In the genomic region with DNA sequence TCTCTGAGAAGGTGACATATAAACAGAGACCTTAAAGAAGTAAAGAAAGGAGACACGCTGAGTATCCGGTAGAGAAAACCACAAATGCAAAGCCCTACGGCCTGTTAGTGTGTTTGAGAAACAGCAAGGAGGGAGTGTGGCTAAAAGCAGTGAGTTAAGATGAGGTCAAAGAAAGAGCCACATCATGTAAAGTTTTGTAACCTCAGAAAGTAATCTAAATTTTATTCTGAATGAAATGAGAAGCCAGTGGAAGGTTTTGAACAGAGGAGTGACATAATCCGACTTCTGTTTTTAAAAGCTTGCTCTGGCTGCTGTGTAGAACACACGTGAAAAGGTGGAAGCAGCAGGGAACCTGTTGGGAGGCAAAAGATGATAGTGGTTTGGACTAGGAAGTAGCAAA, we compare ENCODE assay signal across 10 cellular contexts. TPM values are rescaled to one million over a fixed set of nuclear protein-coding genes. Genes with fewer than 3 reads are reported as not detected.
A peak's percentile ranks its signal among the peaks of the same experiment; 100 is the strongest.
DNase-seq lines count a peak whose midpoint lies in the region; ATAC-seq, FAIRE-seq and TF ChIP-seq lines count a peak whose summit lies in the region.
"Had no signal": no experiment of that assay in that cellular context is flagged by ENCODE, and none has a peak within 500 bp of the region (broad histone marks: within the 10 kb centered on the region; RNA-seq: fewer than 3 reads in every experiment).

No MANE protein-coding gene starts in this region.

- peaks cover 25% of the 10 kb centered on the region for H3K36me3 ChIP-seq in endodermal cell (ENCODE audit: control insufficient read depth, insufficient read depth, low read length)

- H3K27me3 ChIP-seq in endodermal cell (ENCODE audit: control insufficient read depth, insufficient read depth, low read length, poor library complexity, severe bottlenecking) = no peaks in the 10 kb centered on the region

- H3K4me3 Mint-ChIP-seq in endodermal cell = no peak overlapping the region

- no peaks in the 10 kb centered on the region for H3K27me3 Mint-ChIP-seq in endodermal cell (ENCODE audit: insufficient read depth)

- peak; percentile 80 for FAIRE-seq in GM18507 (lab: Jason Lieb, UNC)

- H3K27ac ChIP-seq in endodermal cell (ENCODE audit: low read depth, low read length) = no peak overlapping the region

- H3K9me3 Mint-ChIP-seq in endodermal cell = no peaks in the 10 kb centered on the region

- no peak overlapping the region for H3K4me3 ChIP-seq in endodermal cell (ENCODE audit: low read length)

- H3K9me3 ChIP-seq in endodermal cell (ENCODE audit: control insufficient read depth, low read length) = no peaks in the 10 kb centered on the region

- no peaks in the 10 kb centered on the region for H3K4me1 ChIP-seq in endodermal cell (ENCODE audit: control insufficient read depth, insufficient read depth, low read length)

- peak overlapping the region; percentile 1 for H3K27ac Mint-ChIP-seq in endodermal cell

- peaks cover 26% of the 10 kb centered on the region for H3K4me1 Mint-ChIP-seq in endodermal cell

- DNase-seq in GM18507 (ENCODE audit: extremely low spot score, insufficient read length, low read depth) = peak; percentile 12
- DNase-seq in endodermal cell = no peak
- DNase-seq in activated gamma-delta T cell (lab: John Stamatoyannopoulos, UW) = no peak
- DNase-seq in kidney glomerular epithelial cell (lab: John Stamatoyannopoulos, UW) = no peak
- DNase-seq in AG08396 (ENCODE audit: low spot score) = no peak
- no peak for DNase-seq in activated CD4-positive, alpha-beta T cell treated with anti-CD3 and anti-CD28 coated beads, Interleukin-2, amount 50 U/mL, for 4 hours
- DNase-seq: activated CD4-positive, CD25-positive, alpha-beta regulatory T cell; NCI-H1092 treated with DMSO at 0.1 percent for 48 hours had no signal

- H3K36me3 Mint-ChIP-seq in endodermal cell (ENCODE audit: low read depth) = peaks cover 31% of the 10 kb centered on the region

- 85 to 92% methylated on average over 5 of the region's 5 CpGs for WGBS in endodermal cell (ENCODE audit: insufficient coverage in 1 of 2, insufficient read length in 1 of 2), 2 experiments

- H3K9ac ChIP-seq in endodermal cell (ENCODE audit: extremely low read depth, low read length, poor library complexity, severe bottlenecking) = no peak overlapping the region

- ATAC-seq in GM21576 (IDR thresholded peaks at IDR 0.05; ENCODE audit: unreplicated experiment) = peak; percentile 66
- ATAC-seq in HG03571 (IDR thresholded peaks at IDR 0.05; ENCODE audit: unreplicated experiment) = peak; percentile 53

- TF ChIP-seq CTCF in endodermal cell (conservative IDR thresholded peaks at IDR 0.05) = no peak

RNA-seq across cellular contexts. Expression of a gene that starts 32.6 kb away (rescaled TPM):
- total RNA-seq in endodermal cell = 10 to 100 TPM; 61.1 to 63.8 TPM
- polyA plus RNA-seq in endodermal cell (2013, experiment 1 of 2) = 62.5 TPM
- polyA plus RNA-seq in endodermal cell (2013, experiment 2 of 2) = 63.0 TPM
